In the genomic region with DNA sequence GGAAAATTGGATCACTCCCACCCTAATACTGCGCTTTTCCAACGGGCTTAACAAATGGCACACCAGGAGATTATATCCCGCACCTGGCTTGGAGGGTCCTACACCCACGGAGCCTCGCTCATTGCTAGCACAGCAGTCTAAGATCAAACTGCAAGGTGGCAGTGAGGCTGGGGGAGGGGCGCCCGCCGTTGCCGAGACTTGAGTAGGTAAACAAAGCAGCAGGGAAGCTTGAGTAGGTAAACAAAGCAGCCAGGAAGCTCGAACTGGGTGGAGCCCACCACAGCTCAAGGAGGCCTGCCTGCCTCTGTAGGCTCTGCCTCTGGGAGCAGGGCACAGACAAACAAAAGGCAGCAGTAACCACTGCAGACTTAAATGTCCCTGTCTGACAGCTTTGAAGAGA, we compare ENCODE assay signal across 6 cellular contexts. TPM values are rescaled to one million over a fixed set of nuclear protein-coding genes. Genes with fewer than 3 reads are reported as not detected.
"Had no signal": no experiment of that assay in that cellular context is flagged by ENCODE, and none has a peak within 500 bp of the region (broad histone marks: within the 10 kb centered on the region; RNA-seq: fewer than 3 reads in every experiment).

No MANE protein-coding gene starts in this region.

RNA-seq across cellular contexts. Expression of a gene that starts 59.8 kb away (rescaled TPM):
- total RNA-seq: activated CD4-positive, alpha-beta memory T cell treated with anti-CD3 and anti-CD28 coated beads, Interleukin-2, amount 10 ng/mL, durations not matched to agents 7 days and 5 days; activated CD4-positive, alpha-beta T cell treated with anti-CD3 and anti-CD28 coated beads, Interleukin-2, amount 10 ng/mL, durations not matched to agents 7 days and 5 days; activated CD8-positive, alpha-beta memory T cell treated with anti-CD3 and anti-CD28 coated beads, Interleukin-2, amount 10 ng/mL, durations not matched to agents 7 days and 5 days; activated CD8-positive, alpha-beta T cell treated with anti-CD3 and anti-CD28 coated beads, Interleukin-2, amount 10 ng/mL, durations not matched to agents 7 days and 5 days; activated T-helper 2 cell treated with anti-CD3 and anti-CD28 coated beads, Interferon-gamma antibody, Interleukin-2, Interleukin-4, amounts not matched to agents 10 μg/mL and 5 μg/mL and 100 μg/mL, durations not matched to agents 14 hours and 24 hours and 36 hours; ascending aorta had no signal
